In the genomic region with DNA sequence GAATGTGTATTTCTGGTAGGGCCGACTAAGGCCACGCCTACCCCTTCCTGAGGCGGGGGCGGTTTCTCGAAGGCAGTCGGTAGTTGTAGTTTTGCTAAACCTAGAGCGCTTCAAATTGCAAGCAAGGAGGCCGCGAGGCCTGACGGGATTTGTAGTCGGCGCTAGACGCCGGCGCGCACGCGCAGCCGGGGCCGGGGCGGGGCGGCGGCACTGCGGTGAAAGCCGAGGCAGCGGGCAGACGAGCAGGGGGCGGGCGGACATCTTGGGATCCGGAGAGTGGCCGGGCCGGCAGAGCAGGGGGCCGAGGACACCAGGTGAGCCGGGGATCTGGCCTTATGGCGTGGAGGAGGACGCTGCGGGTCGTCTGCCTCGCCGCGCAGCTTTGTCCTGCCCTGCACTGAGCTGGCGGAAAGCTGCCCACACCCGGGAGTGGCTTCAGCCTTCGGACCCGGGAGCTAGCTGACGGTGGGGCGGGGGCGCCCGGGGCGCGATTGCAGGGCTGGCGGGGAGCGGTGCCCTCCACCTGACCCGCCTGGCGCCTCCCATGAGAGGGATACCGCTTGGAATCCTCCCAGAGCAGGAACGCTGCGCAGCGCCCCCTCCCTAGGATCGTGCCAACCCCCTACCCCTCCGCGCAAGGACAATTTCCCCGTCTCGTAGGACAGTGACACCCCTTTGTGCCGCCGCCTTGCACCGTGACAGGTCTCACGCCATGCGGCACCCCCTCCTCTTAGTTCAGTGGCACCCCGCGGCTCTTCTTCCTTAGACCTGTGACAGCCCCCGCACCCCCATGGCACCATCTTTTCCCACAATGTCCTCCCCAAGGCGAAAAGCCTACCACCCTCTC, we compare ENCODE assay signal across 1 cellular context.
TF ChIP-seq lines count a peak whose summit lies in the region.

AP2M1 (plus strand) TSS at position 210 of the 847 bp plus-strand sequence. CDS start 2,139 bp downstream, outside the sequence.

TF ChIP-seq in HCT116, 20 proteins besides CTCF, POLR2A, EP300 and RAD21 (continued from another document):
- peak; percentile 77 for TF ChIP-seq ZBTB33 (IDR thresholded peaks at IDR 0.05; ENCODE audit: extremely low read depth, insufficient replicate concordance, low read length)
- TF ChIP-seq ZFX (IDR thresholded peaks at IDR 0.05) = peak; percentile 37; the same call in 1 of the 2 replicates
- no peak for TF ChIP-seq SRF (IDR thresholded peaks at IDR 0.05; ENCODE audit: low read depth)
